ENCODE assay signal across 21 cellular contexts in the genomic region with DNA sequence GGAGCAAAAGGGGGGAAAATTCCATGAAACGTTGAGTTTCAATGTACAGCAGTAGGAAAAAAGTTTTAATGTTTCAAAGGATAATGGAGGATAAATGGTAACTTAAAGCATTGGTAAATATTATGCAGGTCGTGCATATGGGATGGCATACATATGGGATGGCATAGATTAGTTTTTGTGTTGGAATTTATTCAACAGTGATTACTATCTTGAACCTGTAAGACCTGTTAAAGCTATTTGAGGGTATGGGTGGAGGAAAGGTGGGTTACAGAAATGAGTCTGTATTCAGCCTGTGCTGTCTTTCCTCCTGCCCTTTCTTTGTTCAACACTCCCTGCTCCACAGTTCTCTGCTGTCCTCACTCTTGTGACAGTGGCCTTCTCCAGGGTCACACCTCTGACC. TPM values are rescaled to one million over a fixed set of nuclear protein-coding genes. Genes with fewer than 3 reads are reported as not detected.
A peak's percentile ranks its signal among the peaks of the same experiment; 100 is the strongest.
DNase-seq lines count a peak whose midpoint lies in the region; ATAC-seq and TF ChIP-seq lines count a peak whose summit lies in the region.
"Had no signal": no experiment of that assay in that cellular context is flagged by ENCODE, and none has a peak within 500 bp of the region (broad histone marks: within the 10 kb centered on the region; RNA-seq: fewer than 3 reads in every experiment).

No MANE protein-coding gene starts in this region.

- no peaks in the 10 kb centered on the region for H3K9me3 ChIP-seq in left lung
- H3K9me3 ChIP-seq: colonic mucosa, upper lobe of left lung had no signal

- peaks cover 8 to 37% of the 10 kb centered on the region in 2 donors for H3K4me1 ChIP-seq in left lung
- H3K4me1 ChIP-seq: colonic mucosa had no signal

- peak; percentile 13 for DNase-seq in HT-29 (ENCODE audit: low spot score)
- DNase-seq in left lung, result no peak
- no peak for DNase-seq in stimulated activated effector memory CD8-positive, alpha-beta T cell treated with anti-CD3 and anti-CD28 coated beads, Interleukin-12 subunit alpha, Interleukin-12 subunit beta, amount 100 ng/mL, for 72 hours (ENCODE audit: low spot score in 2 of 2)
- no peak for DNase-seq in SW480 (ENCODE audit: low spot score)
- DNase-seq in RKO (ENCODE audit: low spot score), result no peak
- DNase-seq: activated CD8-positive, alpha-beta T cell treated with anti-CD3 and anti-CD28 coated beads, Interleukin-2, amount 10 ng/mL, durations not matched to agents 7 days and 5 days; activated T-cell treated with anti-CD3 and anti-CD28 coated beads, Interleukin-2, amount 50 U/mL, for 4 hours; colonic mucosa; DND-41; naive thymus-derived CD8-positive, alpha-beta T cell; NCI-H1092 treated with DMSO at 0.1 percent for 48 hours; NCI-H2029 treated with DMSO at 0.1 percent for 48 hours; stimulated activated CD4-positive, alpha-beta T cell treated with anti-CD3 and anti-CD28 coated beads, Interleukin-15, amount 100 ng/mL, for 24 hours; T-helper 1 cell; upper lobe of left lung had no signal

- H3K36me3 ChIP-seq in left lung, result no peaks in the 10 kb centered on the region
- H3K36me3 ChIP-seq: colonic mucosa, upper lobe of left lung, WERI-Rb-1 had no signal

- peak; percentile 6 for ATAC-seq in left lung
- ATAC-seq in stimulated activated effector memory CD8-positive, alpha-beta T cell treated with anti-CD3 and anti-CD28 coated beads, Interleukin-12 subunit alpha, Interleukin-12 subunit beta, amount 100 ng/mL, for 72 hours, result no peak
- no peak for ATAC-seq in HG03342 (IDR thresholded peaks at IDR 0.05; ENCODE audit: unreplicated experiment)
- no peak for ATAC-seq in GM18498 (IDR thresholded peaks at IDR 0.05; ENCODE audit: unreplicated experiment)
- ATAC-seq: activated CD8-positive, alpha-beta T cell treated with anti-CD3 and anti-CD28 coated beads, Interleukin-2, amount 10 ng/mL, durations not matched to agents 7 days and 5 days; activated T-cell treated with anti-CD3 and anti-CD28 coated beads, Interleukin-2, amount 50 U/mL, for 4 hours; naive thymus-derived CD8-positive, alpha-beta T cell had no signal

- H3K27ac Mint-ChIP-seq in dendritic cell treated with granulocyte-macrophage colony-stimulating factor and Interleukin-4, amounts not matched to agents 40 ng/mL and 50 ng/mL, for 4 days, result peak overlapping the region; percentile 88
- H3K27ac Mint-ChIP-seq in stimulated activated effector memory CD8-positive, alpha-beta T cell treated with anti-CD3 and anti-CD28 coated beads, Interleukin-12 subunit alpha, Interleukin-12 subunit beta, amount 100 ng/mL, for 72 hours, result no peak overlapping the region
- H3K27ac Mint-ChIP-seq: activated CD8-positive, alpha-beta T cell treated with anti-CD3 and anti-CD28 coated beads, Interleukin-2, amount 10 ng/mL, durations not matched to agents 7 days and 5 days; activated naive CD4-positive, alpha-beta T cell treated with anti-CD3 and anti-CD28 coated beads, Interleukin-2, amount 50 U/mL, for 24 hours; stimulated activated memory B cell treated with anti-CD40 and anti-IgM and Interleukin-4, amounts not matched to agents 10 μg/mL and 1 μg/mL and 100 μg/mL, for 72 hours had no signal

- no peaks in the 10 kb centered on the region for H3K9me3 Mint-ChIP-seq in dendritic cell treated with granulocyte-macrophage colony-stimulating factor and Interleukin-4, amounts not matched to agents 40 ng/mL and 50 ng/mL, for 4 days
- H3K9me3 Mint-ChIP-seq in stimulated activated effector memory CD8-positive, alpha-beta T cell treated with anti-CD3 and anti-CD28 coated beads, Interleukin-12 subunit alpha, Interleukin-12 subunit beta, amount 100 ng/mL, for 72 hours, result no peaks in the 10 kb centered on the region
- H3K9me3 Mint-ChIP-seq: activated naive CD4-positive, alpha-beta T cell treated with anti-CD3 and anti-CD28 coated beads, Interleukin-2, amount 50 U/mL, for 24 hours; activated T-cell treated with anti-CD3 and anti-CD28 coated beads, Interleukin-2, amount 50 U/mL, for 4 hours; naive thymus-derived CD8-positive, alpha-beta T cell; stimulated activated memory B cell treated with anti-CD40 and anti-IgM and Interleukin-4, amounts not matched to agents 10 μg/mL and 1 μg/mL and 100 μg/mL, for 72 hours had no signal

- no peak overlapping the region for H3K4me3 ChIP-seq in left lung
- H3K4me3 ChIP-seq: colonic mucosa, upper lobe of left lung had no signal

- H3K27ac ChIP-seq in left lung, result no peak overlapping the region
- H3K27ac ChIP-seq: colonic mucosa, upper lobe of left lung, WERI-Rb-1 had no signal

- H3K4me1 Mint-ChIP-seq in dendritic cell treated with granulocyte-macrophage colony-stimulating factor and Interleukin-4, amounts not matched to agents 40 ng/mL and 50 ng/mL, for 4 days (ENCODE audit: low read depth), result peaks cover 59% of the 10 kb centered on the region
- peaks cover 37% of the 10 kb centered on the region for H3K4me1 Mint-ChIP-seq in stimulated activated effector memory CD8-positive, alpha-beta T cell treated with anti-CD3 and anti-CD28 coated beads, Interleukin-12 subunit alpha, Interleukin-12 subunit beta, amount 100 ng/mL, for 72 hours
- H3K4me1 Mint-ChIP-seq: activated naive CD4-positive, alpha-beta T cell treated with anti-CD3 and anti-CD28 coated beads, Interleukin-2, amount 50 U/mL, for 24 hours; stimulated activated memory B cell treated with anti-CD40 and anti-IgM and Interleukin-4, amounts not matched to agents 10 μg/mL and 1 μg/mL and 100 μg/mL, for 72 hours had no signal

- H3K4me3 Mint-ChIP-seq in dendritic cell treated with granulocyte-macrophage colony-stimulating factor and Interleukin-4, amounts not matched to agents 40 ng/mL and 50 ng/mL, for 4 days, result no peak overlapping the region
- peak overlapping the region; percentile 1 for H3K4me3 Mint-ChIP-seq in stimulated activated effector memory CD8-positive, alpha-beta T cell treated with anti-CD3 and anti-CD28 coated beads, Interleukin-12 subunit alpha, Interleukin-12 subunit beta, amount 100 ng/mL, for 72 hours
- H3K4me3 Mint-ChIP-seq: activated CD8-positive, alpha-beta T cell treated with anti-CD3 and anti-CD28 coated beads, Interleukin-2, amount 10 ng/mL, durations not matched to agents 7 days and 5 days; activated naive CD4-positive, alpha-beta T cell treated with anti-CD3 and anti-CD28 coated beads, Interleukin-2, amount 50 U/mL, for 24 hours; activated T-cell treated with anti-CD3 and anti-CD28 coated beads, Interleukin-2, amount 50 U/mL, for 4 hours; naive thymus-derived CD8-positive, alpha-beta T cell; stimulated activated memory B cell treated with anti-CD40 and anti-IgM and Interleukin-4, amounts not matched to agents 10 μg/mL and 1 μg/mL and 100 μg/mL, for 72 hours had no signal

- no peaks in the 10 kb centered on the region for H3K27me3 Mint-ChIP-seq in dendritic cell treated with granulocyte-macrophage colony-stimulating factor and Interleukin-4, amounts not matched to agents 40 ng/mL and 50 ng/mL, for 4 days
- H3K27me3 Mint-ChIP-seq: activated naive CD4-positive, alpha-beta T cell treated with anti-CD3 and anti-CD28 coated beads, Interleukin-2, amount 50 U/mL, for 24 hours; naive thymus-derived CD8-positive, alpha-beta T cell; stimulated activated memory B cell treated with anti-CD40 and anti-IgM and Interleukin-4, amounts not matched to agents 10 μg/mL and 1 μg/mL and 100 μg/mL, for 72 hours had no signal

- H3K36me3 Mint-ChIP-seq in dendritic cell treated with granulocyte-macrophage colony-stimulating factor and Interleukin-4, amounts not matched to agents 40 ng/mL and 50 ng/mL, for 4 days (ENCODE audit: low read depth), result peaks cover 30% of the 10 kb centered on the region
- no peaks in the 10 kb centered on the region for H3K36me3 Mint-ChIP-seq in stimulated activated effector memory CD8-positive, alpha-beta T cell treated with anti-CD3 and anti-CD28 coated beads, Interleukin-12 subunit alpha, Interleukin-12 subunit beta, amount 100 ng/mL, for 72 hours
- H3K36me3 Mint-ChIP-seq: activated naive CD4-positive, alpha-beta T cell treated with anti-CD3 and anti-CD28 coated beads, Interleukin-2, amount 50 U/mL, for 24 hours; naive thymus-derived CD8-positive, alpha-beta T cell; stimulated activated memory B cell treated with anti-CD40 and anti-IgM and Interleukin-4, amounts not matched to agents 10 μg/mL and 1 μg/mL and 100 μg/mL, for 72 hours had no signal

- TF ChIP-seq CTCF in left lung (IDR thresholded peaks at IDR 0.05), result no peak

- no peaks in the 10 kb centered on the region for H3K27me3 ChIP-seq in left lung
- H3K27me3 ChIP-seq: colonic mucosa, upper lobe of left lung had no signal

- intact Hi-C loops in dendritic cell treated with granulocyte-macrophage colony-stimulating factor and Interleukin-4, amounts not matched to agents 40 ng/mL and 50 ng/mL, for 4 days (cut with micrococcal nuclease), result loop anchor here (2.0 kb wide), 1 partner anchor 18 kb away; no protein-coding TSS in a partner anchor
- intact Hi-C loops in left lung (cut with DNase I), result no loop called here

RNA-seq across cellular contexts. Expression of a gene that starts 54.6 kb away (rescaled TPM):
- total RNA-seq in HT-29 (2014; rRNA removed; shearing (Covaris generic)), result 4.3 and 9.3 TPM in 2 replicates
- total RNA-seq in left lung, result 10 to 100 TPM; 22.0 to 25.4 TPM
